8 cellular contexts compared by ENCODE assay signal in the genomic region with DNA sequence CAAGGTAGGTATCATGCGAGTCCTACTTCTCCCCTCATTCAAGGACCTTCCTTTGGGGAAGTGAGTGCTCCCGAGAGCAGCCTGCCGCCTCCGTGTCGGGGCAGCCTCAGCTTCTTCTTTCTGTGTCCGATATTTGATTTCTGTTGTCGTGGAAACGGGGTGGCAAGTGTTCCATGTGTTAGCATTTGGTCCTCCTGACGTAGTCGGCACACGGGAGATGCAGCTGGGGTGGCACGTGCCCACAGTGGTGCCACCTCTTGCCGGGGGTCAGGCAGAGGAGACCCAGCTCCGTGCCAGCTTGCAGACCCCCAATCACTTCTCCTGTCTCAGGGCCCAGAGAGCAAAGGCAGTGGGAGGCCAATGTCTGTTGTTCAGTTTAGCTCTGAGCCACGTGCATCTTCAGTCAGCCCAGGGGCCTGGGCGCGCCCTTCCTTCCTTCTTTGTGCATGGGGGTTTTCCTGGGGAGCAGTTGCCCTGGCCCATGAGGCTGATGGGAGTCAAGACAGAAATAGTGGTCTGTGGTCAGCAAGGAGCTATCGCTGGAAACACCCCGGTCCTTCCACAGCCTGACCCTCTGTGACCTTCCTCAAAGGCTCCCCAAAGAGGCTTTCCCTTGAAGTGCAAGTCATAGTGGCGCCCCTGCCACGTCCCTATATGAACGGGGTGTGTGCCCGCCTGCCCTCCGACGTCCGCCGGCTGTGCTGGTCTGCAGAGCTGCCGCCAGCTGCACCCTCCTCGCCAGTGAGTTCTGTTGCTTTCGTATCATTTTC. TPM values are rescaled to one million over a fixed set of nuclear protein-coding genes. Genes with fewer than 3 reads are reported as not detected.
DNase-seq lines count a peak whose midpoint lies in the region; ATAC-seq and TF ChIP-seq lines count a peak whose summit lies in the region.
"Had no signal": no experiment of that assay in that cellular context is flagged by ENCODE, and none has a peak within 500 bp of the region (broad histone marks: within the 10 kb centered on the region; RNA-seq: fewer than 3 reads in every experiment).

No MANE protein-coding gene starts in this region.

- no peak overlapping the region for H3K4me2 ChIP-seq in MM.1S (ENCODE audit: low read depth, low read length)

- no peak overlapping the region for H3K27ac Mint-ChIP-seq in activated CD8-positive, alpha-beta memory T cell treated with anti-CD3 and anti-CD28 coated beads, Interleukin-2, amount 10 ng/mL, durations not matched to agents 7 days and 5 days

- H3K27me3 Mint-ChIP-seq in activated CD8-positive, alpha-beta memory T cell treated with anti-CD3 and anti-CD28 coated beads, Interleukin-2, amount 10 ng/mL, durations not matched to agents 7 days and 5 days = no peaks in the 10 kb centered on the region

- H3K4me3 ChIP-seq in heart left ventricle (no peak overlapping the region), stomach smooth muscle (ENCODE audit: low read length in 2 of 2) (no peak overlapping the region), MM.1S (ENCODE audit: low read length) (no peak overlapping the region)

- H3K36me3 ChIP-seq in heart left ventricle (no peaks in the 10 kb centered on the region), stomach smooth muscle (ENCODE audit: control insufficient read depth in 2 of 2, insufficient read depth in 2 of 2, low read length in 2 of 2) (no peaks in the 10 kb centered on the region), MM.1S (replicated peaks; ENCODE audit: insufficient read depth, low read length) (no peaks in the 10 kb centered on the region)

- DNase-seq in NOMO-1 (lab: John Stamatoyannopoulos, UW; ENCODE audit: unreplicated experiment in 2 of 2) = peak; percentile 38 to 64
- peak in 2 of 5 donors; percentile 39 to 62 for DNase-seq in heart left ventricle
- DNase-seq in effector CD8-positive, alpha-beta T cell (lab: John Stamatoyannopoulos, UW) = no peak
- DNase-seq in MM.1S = no peak
- no peak for DNase-seq in activated CD8-positive, alpha-beta memory T cell treated with anti-CD3 and anti-CD28 coated beads, Interleukin-2, amount 10 ng/mL, durations not matched to agents 7 days and 5 days
- DNase-seq: activated naive CD4-positive, alpha-beta T cell had no signal

- no peaks in the 10 kb centered on the region for H3F3A ChIP-seq in MM.1S (ENCODE audit: insufficient read depth, low read length)

- no peak overlapping the region for H2AFZ ChIP-seq in MM.1S (ENCODE audit: low read length)

- H3K9ac ChIP-seq in stomach smooth muscle (ENCODE audit: low read length in 2 of 2) = no peak overlapping the region
- H3K9ac ChIP-seq in MM.1S (ENCODE audit: low read length) = no peak overlapping the region

- H3K4me1 Mint-ChIP-seq in activated CD8-positive, alpha-beta memory T cell treated with anti-CD3 and anti-CD28 coated beads, Interleukin-2, amount 10 ng/mL, durations not matched to agents 7 days and 5 days = peaks cover 20% of the 10 kb centered on the region

- H3K9me3 ChIP-seq in heart left ventricle (no peaks in the 10 kb centered on the region), stomach smooth muscle (ENCODE audit: control insufficient read depth in 2 of 2, low read length in 2 of 2) (no peaks in the 10 kb centered on the region), MM.1S (replicated peaks; ENCODE audit: insufficient read depth, low read length) (no peaks in the 10 kb centered on the region)

- H3K9me3 Mint-ChIP-seq in activated CD8-positive, alpha-beta memory T cell treated with anti-CD3 and anti-CD28 coated beads, Interleukin-2, amount 10 ng/mL, durations not matched to agents 7 days and 5 days (ENCODE audit: low read depth) = no peaks in the 10 kb centered on the region

- no peaks in the 10 kb centered on the region for H3K9me2 ChIP-seq in MM.1S (replicated peaks; ENCODE audit: insufficient read depth, low read length)

- H3K27ac ChIP-seq in heart left ventricle = peak overlapping the region in 11 of 12 donors; percentile 13 to 66 (median 52)
- peak overlapping the region; percentile 11 for H3K27ac ChIP-seq in stomach smooth muscle (ENCODE audit: low read length)
- no peak overlapping the region for H3K27ac ChIP-seq in MM.1S (ENCODE audit: low read length)

- WGBS in heart left ventricle, 4 donors = 69 to 74% (median 71%) methylated on average over 29 to 30 of the region's 30 CpGs

- no peak for TF ChIP-seq POLR2A in heart left ventricle (IDR thresholded peaks at IDR 0.05)

- peaks cover 51% of the 10 kb centered on the region for H3K79me2 ChIP-seq in MM.1S (ENCODE audit: low read length)

- peaks cover 4% of the 10 kb centered on the region; the same call in 1 of the 2 replicates for H4K20me1 ChIP-seq in MM.1S (ENCODE audit: insufficient read depth, low read length)

- H3K36me3 Mint-ChIP-seq in activated CD8-positive, alpha-beta memory T cell treated with anti-CD3 and anti-CD28 coated beads, Interleukin-2, amount 10 ng/mL, durations not matched to agents 7 days and 5 days = no peaks in the 10 kb centered on the region

- H3K27me3 ChIP-seq in heart left ventricle (no peaks in the 10 kb centered on the region), stomach smooth muscle (ENCODE audit: control insufficient read depth in 1 of 2, insufficient read depth in 2 of 2, low read length in 2 of 2) (no peaks in the 10 kb centered on the region), MM.1S (replicated peaks; ENCODE audit: insufficient read depth, low read length) (no peaks in the 10 kb centered on the region)

- CTCF ChIA-PET in activated CD8-positive, alpha-beta memory T cell treated with anti-CD3 and anti-CD28 coated beads, Interleukin-2, amount 10 ng/mL, durations not matched to agents 7 days and 5 days (lab: Charles Lee) = interaction anchor here (1.4 to 2.1 kb wide), 2 partner anchors 13 to 75 kb away, joined by 5 to 9 read pairs; no protein-coding TSS in a partner anchor

- H3K4me3 Mint-ChIP-seq in activated CD8-positive, alpha-beta memory T cell treated with anti-CD3 and anti-CD28 coated beads, Interleukin-2, amount 10 ng/mL, durations not matched to agents 7 days and 5 days = no peak overlapping the region

- peak; percentile 51 for ATAC-seq in GM19463 (IDR thresholded peaks at IDR 0.05; ENCODE audit: unreplicated experiment)
- peak; percentile 25 to 64 (median 53) for ATAC-seq in heart left ventricle
- no peak for ATAC-seq in activated CD8-positive, alpha-beta memory T cell treated with anti-CD3 and anti-CD28 coated beads, Interleukin-2, amount 10 ng/mL, durations not matched to agents 7 days and 5 days

- intact Hi-C loops in heart left ventricle (cut with DNase I) = loop anchor here in 1 of 10 donors (5.0 kb wide), 1 partner anchor 41 kb away; no protein-coding TSS in a partner anchor

- no peak for TF ChIP-seq CTCF in heart left ventricle (IDR thresholded peaks at IDR 0.05)
- TF ChIP-seq CTCF in MM.1S (IDR thresholded peaks at IDR 0.05; ENCODE audit: low read length) = no peak

- H3K4me1 ChIP-seq in heart left ventricle (peaks cover 0 to 47% (median 21%) of the 10 kb centered on the region in 12 donors), stomach smooth muscle (ENCODE audit: control insufficient read depth, insufficient read depth, low read length) (no peaks in the 10 kb centered on the region), MM.1S (ENCODE audit: low read length) (no peaks in the 10 kb centered on the region)

RNA-seq across cellular contexts. Expression of gene PARVB, which starts 44.5 kb away (rescaled TPM):
- 100 to 1,000 TPM in 5 of 9 donors, 10 to 100 TPM in 4; 73.8 to 172 (median 116) TPM for total RNA-seq in heart left ventricle
- 10 to 100 TPM; 54.9 to 63.5 TPM for polyA plus RNA-seq in heart left ventricle
- 10 to 100 TPM; 56.9 to 66.9 TPM for total RNA-seq in activated CD8-positive, alpha-beta memory T cell treated with anti-CD3 and anti-CD28 coated beads, Interleukin-2, amount 10 ng/mL, durations not matched to agents 7 days and 5 days

Comparison
In these comparisons a context has a peak if more than half of its experiments do, and no peak if none do; other contexts are left out.
1. DNase-seq: peak in NOMO-1 (2 of 2); none in effector CD8-positive, alpha-beta T cell (single experiment), MM.1S (single experiment) and activated CD8-positive, alpha-beta memory T cell treated with anti-CD3 and anti-CD28 coated beads, Interleukin-2, amount 10 ng/mL, durations not matched to agents 7 days and 5 days (single experiment).